19 cellular contexts compared by ENCODE assay signal in genomic region chr11:85137597-85137996, GRCh38.
"Had no signal": no experiment of that assay in that cellular context is flagged by ENCODE, and none has a peak within 500 bp of the region (broad histone marks: within the 10 kb centered on the region; RNA-seq: fewer than 3 reads in every experiment).

No MANE protein-coding gene starts in this region.

- ATAC-seq: activated T-cell treated with anti-CD3 and anti-CD28 coated beads, Interleukin-2, amount 50 U/mL, for 72 hours; left cardiac atrium had no signal

- H3K4me3 ChIP-seq: stomach, testis had no signal

- H3K4me1 ChIP-seq: testis had no signal

- H3K27ac Mint-ChIP-seq: activated B cell treated with CpG ODN at 0.5 μM for 24 hours; activated naive CD8-positive, alpha-beta T cell treated with anti-CD3 and anti-CD28 coated beads for 36 hours; activated T-cell treated with anti-CD3 and anti-CD28 coated beads, Interleukin-2, amount 50 U/mL, for 72 hours; brain had no signal

- H3K36me3 Mint-ChIP-seq: activated naive CD8-positive, alpha-beta T cell treated with anti-CD3 and anti-CD28 coated beads for 36 hours; brain had no signal

- H3K9me3 ChIP-seq: testis had no signal

- DNase-seq: activated B cell treated with CpG ODN at 0.5 μM for 24 hours; activated CD4-positive, alpha-beta T cell treated with anti-CD3 and anti-CD28 coated beads for 48 hours; activated CD8-positive, alpha-beta memory T cell treated with anti-CD3 and anti-CD28 coated beads, Interleukin-2, amount 50 U/mL, for 48 hours; activated gamma-delta T cell; activated naive CD8-positive, alpha-beta T cell treated with anti-CD3 and anti-CD28 coated beads for 36 hours; activated T-cell treated with anti-CD3 and anti-CD28 coated beads, Interleukin-2, amount 50 U/mL, for 72 hours; amygdala; cerebellar nuclear complex; effector CD8-positive, alpha-beta T cell; foreskin fibroblast; glutamatergic neuron; left cardiac atrium; mammary epithelial cell; stimulated activated CD4-positive, alpha-beta T cell treated with anti-CD3 and anti-CD28 coated beads, Interleukin-12 subunit alpha, Interleukin-12 subunit beta, amount 100 ng/mL, for 4 hours; stimulated activated CD4-positive, alpha-beta T cell treated with anti-CD3 and anti-CD28 coated beads, Interleukin-2, amount 100 ng/mL, for 24 hours; stomach; T-helper 2 cell; testis had no signal

- H3K27ac ChIP-seq: stomach, testis had no signal

- H3K36me3 ChIP-seq: stomach had no signal

- H3K27me3 ChIP-seq: stomach, testis had no signal
